8 cellular contexts compared by ENCODE assay signal in genomic region chr17:58757162-58757613, GRCh38. TPM values are rescaled to one million over a fixed set of nuclear protein-coding genes. Genes with fewer than 3 reads are reported as not detected.
DNase-seq lines count a peak whose midpoint lies in the region; FAIRE-seq and TF ChIP-seq lines count a peak whose summit lies in the region.

No MANE protein-coding gene starts in this region.

- no peak overlapping the region for H3K9ac ChIP-seq in keratinocyte (ENCODE audit: control insufficient read depth, extremely low read depth, insufficient read depth, low read length)

- H3K36me3 ChIP-seq in keratinocyte (ENCODE audit: control insufficient read depth in 2 of 2, extremely low read depth in 1 of 2, insufficient read depth in 2 of 2, low read length in 2 of 2): no peaks in the 10 kb centered on the region

- no peak overlapping the region for H2AFZ ChIP-seq in keratinocyte (ENCODE audit: control insufficient read depth, low read length)

- peaks cover 11% of the 10 kb centered on the region for H3K4me1 Mint-ChIP-seq in activated CD4-positive, alpha-beta memory T cell treated with anti-CD3 and anti-CD28 coated beads, Interleukin-2, amount 10 ng/mL, durations not matched to agents 7 days and 5 days

- H3K9me3 ChIP-seq in keratinocyte (ENCODE audit: control insufficient read depth, low read depth, low read length): no peaks in the 10 kb centered on the region

- DNase-seq in D721Med (ENCODE audit: insufficient read length, low spot score): no peak
- no peak for DNase-seq in activated CD4-positive, alpha-beta memory T cell treated with anti-CD3 and anti-CD28 coated beads, Interleukin-2, amount 10 ng/mL, durations not matched to agents 7 days and 5 days
- no peak for DNase-seq in keratinocyte (ENCODE audit: low read depth, low spot score)
- DNase-seq in HPDE6-E6E7 (ENCODE audit: extremely low spot score): no peak
- no peak for DNase-seq in putamen (ENCODE audit: low spot score)
- DNase-seq in NCI-H1048 (lab: John Stamatoyannopoulos, UW): no peak
- no peak for DNase-seq in NCI-H524 treated with DMSO at 0.1 percent for 48 hours (lab: John Stamatoyannopoulos, UW)

- H3K27me3 ChIP-seq in keratinocyte (ENCODE audit: control insufficient read depth, extremely low read depth, insufficient read depth, low read length): peaks cover 39% of the 10 kb centered on the region

- H3K36me3 Mint-ChIP-seq in activated CD4-positive, alpha-beta memory T cell treated with anti-CD3 and anti-CD28 coated beads, Interleukin-2, amount 10 ng/mL, durations not matched to agents 7 days and 5 days (ENCODE audit: low read depth): peaks cover 4% of the 10 kb centered on the region

- POLR2A ChIA-PET in activated CD4-positive, alpha-beta memory T cell treated with anti-CD3 and anti-CD28 coated beads, Interleukin-2, amount 10 ng/mL, durations not matched to agents 7 days and 5 days (lab: Charles Lee): interaction anchor here (3.5 kb wide), 1 partner anchor 126 kb away, joined by 26 read pairs; no protein-coding TSS in a partner anchor

- H3K4me3 ChIP-seq in keratinocyte (ENCODE audit: control insufficient read depth in 2 of 3, extremely low read depth in 1 of 3, insufficient read depth in 2 of 3, low read depth in 1 of 3, low read length in 3 of 3): peak overlapping the region in 1 of 3 experiments; percentile 67

- H3K27ac Mint-ChIP-seq in activated CD4-positive, alpha-beta memory T cell treated with anti-CD3 and anti-CD28 coated beads, Interleukin-2, amount 10 ng/mL, durations not matched to agents 7 days and 5 days: no peak overlapping the region

- FAIRE-seq in D721Med (lab: Jason Lieb, UNC) (peak; percentile 55), keratinocyte (lab: Jason Lieb, UNC) (no peak)

- peaks cover 11% of the 10 kb centered on the region for H3K4me1 ChIP-seq in keratinocyte (ENCODE audit: control insufficient read depth, extremely low read depth, insufficient read depth, low read length)

- no peak for TF ChIP-seq CTCF in 22Rv1 (IDR thresholded peaks at IDR 0.05)
- TF ChIP-seq CTCF in D721Med (IDR thresholded peaks at IDR 0.05; ENCODE audit: insufficient read depth, missing control alignments): no peak
- no peak for TF ChIP-seq CTCF in keratinocyte (optimal IDR thresholded peaks at IDR 0.05 in 1 of 3, IDR thresholded peaks at IDR 0.05 in 1 of 3, conservative IDR thresholded peaks at IDR 0.05 in 1 of 3; ENCODE audit: extremely low read depth in 1 of 3, insufficient read depth in 2 of 3, low read length in 3 of 3)

- no peaks in the 10 kb centered on the region for H3K79me2 ChIP-seq in keratinocyte (ENCODE audit: control insufficient read depth, insufficient read depth, low read length)

- H3K27me3 Mint-ChIP-seq in activated CD4-positive, alpha-beta memory T cell treated with anti-CD3 and anti-CD28 coated beads, Interleukin-2, amount 10 ng/mL, durations not matched to agents 7 days and 5 days: peaks cover 68% of the 10 kb centered on the region

- no peaks in the 10 kb centered on the region for H3K9me1 ChIP-seq in keratinocyte (ENCODE audit: control insufficient read depth, extremely low read depth, insufficient read depth, low read length)

- H3K27ac ChIP-seq in 22Rv1: peak overlapping the region; percentile 69; the same call in 1 of the 2 replicates
- no peak overlapping the region for H3K27ac ChIP-seq in keratinocyte (ENCODE audit: control insufficient read depth, insufficient read depth, low read length)

- H3K4me3 Mint-ChIP-seq in activated CD4-positive, alpha-beta memory T cell treated with anti-CD3 and anti-CD28 coated beads, Interleukin-2, amount 10 ng/mL, durations not matched to agents 7 days and 5 days: peak overlapping the region; percentile 75

- CTCF ChIA-PET in activated CD4-positive, alpha-beta memory T cell treated with anti-CD3 and anti-CD28 coated beads, Interleukin-2, amount 10 ng/mL, durations not matched to agents 7 days and 5 days (lab: Charles Lee): no interaction called here

- dilution Hi-C loops in keratinocyte (cut with MboI; ENCODE audit: extremely low pct_ligation_motif_present, low sequenced_read_pairs): no loop called here

- no peaks in the 10 kb centered on the region for H4K20me1 ChIP-seq in keratinocyte (ENCODE audit: control insufficient read depth, extremely low read depth, insufficient read depth, low read length)

- peak overlapping the region; percentile 51 for H3K4me2 ChIP-seq in keratinocyte (ENCODE audit: control insufficient read depth, extremely low read depth, insufficient read depth, low read depth, low read length)

- H3K9me3 Mint-ChIP-seq in activated CD4-positive, alpha-beta memory T cell treated with anti-CD3 and anti-CD28 coated beads, Interleukin-2, amount 10 ng/mL, durations not matched to agents 7 days and 5 days: no peaks in the 10 kb centered on the region

RNA-seq across cellular contexts. Expression of gene PPM1E, which starts 1.5 kb away (rescaled TPM):
- under 1 TPM in 1 of 2 experiments, not detected in 1; 0.03 TPM for total RNA-seq in activated CD4-positive, alpha-beta memory T cell treated with anti-CD3 and anti-CD28 coated beads, Interleukin-2, amount 10 ng/mL, durations not matched to agents 7 days and 5 days
- 0.01 TPM in 2 of 3 replicates, not detected in the other for polyA plus RNA-seq in keratinocyte
- not detected for polyA plus RNA-seq in keratinocyte (2011; ENCODE audit: low read depth)
- 0.02 TPM in 1 of 2 replicates, not detected in the other for polyA plus RNA-seq in keratinocyte (2011; cell fraction: cytosol; rRNA removed)
- polyA plus RNA-seq in keratinocyte (2011; cell fraction: nucleus; rRNA removed): 0.01 TPM in 1 of 2 replicates, not detected in the other
- polyA plus RNA-seq in keratinocyte (2012; ENCODE audit: low replicate concordance): 0.06 TPM in 1 of 2 replicates, not detected in the other
- 0.30 TPM in 1 of 3 replicates, not detected in the others for polyA minus RNA-seq in keratinocyte
- not detected for polyA minus RNA-seq in keratinocyte (2011; cell fraction: cytosol; rRNA and poly(A)+ RNA removed)
- polyA minus RNA-seq in keratinocyte (2011; cell fraction: nucleus; rRNA and poly(A)+ RNA removed): not detected in 2 replicates
